ENCODE assay signal across 9 cellular contexts in genomic region chr16:11560701-11561439, GRCh38. TPM values are rescaled to one million over a fixed set of nuclear protein-coding genes. Genes with fewer than 3 reads are reported as not detected.
A peak's percentile ranks its signal among the peaks of the same experiment; 100 is the strongest.
DNase-seq lines count a peak whose midpoint lies in the region; ATAC-seq and TF ChIP-seq lines count a peak whose summit lies in the region.
"Had no signal": no experiment of that assay in that cellular context is flagged by ENCODE, and none has a peak within 500 bp of the region (broad histone marks: within the 10 kb centered on the region; RNA-seq: fewer than 3 reads in every experiment).

No MANE protein-coding gene starts in this region.

- peak overlapping the region; percentile 53 to 64 for H3K27ac ChIP-seq in liver (ENCODE audit: low read depth in 1 of 2, low read length in 2 of 2)
- H3K27ac ChIP-seq: KMS-11 had no signal

- H3K36me3 ChIP-seq in adipocyte (ENCODE audit: control insufficient read depth, insufficient read depth, low read length, severe bottlenecking): peaks cover 7% of the 10 kb centered on the region
- peaks cover 3 to 10% (median 4%) of the 10 kb centered on the region in 4 donors for H3K36me3 ChIP-seq in liver (ENCODE audit: control insufficient read depth in 4 of 4, insufficient read depth in 3 of 4, low read depth in 1 of 4, low read length in 3 of 4)

- no peak overlapping the region for H3K4me3 Mint-ChIP-seq in stimulated activated naive B cell treated with anti-CD40 and anti-IgM and Interleukin-4, amounts not matched to agents 10 μg/mL and 1 μg/mL and 100 μg/mL, for 72 hours

- H3K9ac ChIP-seq in adipocyte (ENCODE audit: low read length) (no peak overlapping the region), liver (ENCODE audit: low read depth in 1 of 2, low read length in 2 of 2) (no peak overlapping the region)
- H3K9ac ChIP-seq: KMS-11 had no signal

- H3K9me3 ChIP-seq in adipocyte (ENCODE audit: control insufficient read depth, low read length): peaks cover 8% of the 10 kb centered on the region
- H3K9me3 ChIP-seq in liver (ENCODE audit: control insufficient read depth in 4 of 4, low read length in 3 of 4): peaks cover 0 to 2% (median 0%) of the 10 kb centered on the region in 4 donors

- H3K9me3 Mint-ChIP-seq in stimulated activated naive B cell treated with anti-CD40 and anti-IgM and Interleukin-4, amounts not matched to agents 10 μg/mL and 1 μg/mL and 100 μg/mL, for 72 hours: peaks cover 3 to 4% of the 10 kb centered on the region in 2 donors

- WGBS in liver: 67% methylated on average over 19 of the region's 19 CpGs

- H3K27ac Mint-ChIP-seq in stimulated activated naive B cell treated with anti-CD40 and anti-IgM and Interleukin-4, amounts not matched to agents 10 μg/mL and 1 μg/mL and 100 μg/mL, for 72 hours: no peak overlapping the region

- no peak overlapping the region for H3K4me3 ChIP-seq in adipocyte (ENCODE audit: low read length)
- H3K4me3 ChIP-seq in liver (ENCODE audit: low read depth in 1 of 3, low read length in 3 of 3): no peak overlapping the region

- peaks cover 25 to 56% of the 10 kb centered on the region in 2 donors for H3K36me3 Mint-ChIP-seq in stimulated activated naive B cell treated with anti-CD40 and anti-IgM and Interleukin-4, amounts not matched to agents 10 μg/mL and 1 μg/mL and 100 μg/mL, for 72 hours

- H3K4me1 ChIP-seq in adipocyte (ENCODE audit: control insufficient read depth, insufficient read depth, low read length): peaks cover 5% of the 10 kb centered on the region
- H3K4me1 ChIP-seq in liver (ENCODE audit: control insufficient read depth in 4 of 4, insufficient read depth in 4 of 4, low read length in 3 of 4): peaks cover 2 to 22% (median 16%) of the 10 kb centered on the region in 4 donors

- no peak for TF ChIP-seq RAD21 in liver (IDR thresholded peaks at IDR 0.05)

- no peak for TF ChIP-seq CTCF in liver (IDR thresholded peaks at IDR 0.05; ENCODE audit: low read depth, low read length, missing input control)

- peaks cover 25 to 49% of the 10 kb centered on the region in 2 donors for H3K4me1 Mint-ChIP-seq in stimulated activated naive B cell treated with anti-CD40 and anti-IgM and Interleukin-4, amounts not matched to agents 10 μg/mL and 1 μg/mL and 100 μg/mL, for 72 hours

- no peaks in the 10 kb centered on the region for H3K27me3 Mint-ChIP-seq in stimulated activated naive B cell treated with anti-CD40 and anti-IgM and Interleukin-4, amounts not matched to agents 10 μg/mL and 1 μg/mL and 100 μg/mL, for 72 hours

- peak; percentile 41 to 52 for ATAC-seq in stimulated activated naive B cell treated with anti-CD40 and anti-IgM and Interleukin-4, amounts not matched to agents 10 μg/mL and 1 μg/mL and 100 μg/mL, for 72 hours (replicated peaks)
- ATAC-seq in GM19351 (IDR thresholded peaks at IDR 0.05; ENCODE audit: unreplicated experiment): no peak
- ATAC-seq in GM18867 (IDR thresholded peaks at IDR 0.05; ENCODE audit: unreplicated experiment): no peak
- ATAC-seq in GM19452 (IDR thresholded peaks at IDR 0.05; ENCODE audit: unreplicated experiment): no peak

- DNase-seq in T-helper 1 cell: peak; percentile 34 to 86 (median 63)
- peak; percentile 40 for DNase-seq in adipocyte (ENCODE audit: low read depth)
- no peak for DNase-seq in stimulated activated naive B cell treated with anti-CD40 and anti-IgM and Interleukin-4, amounts not matched to agents 10 μg/mL and 1 μg/mL and 100 μg/mL, for 72 hours
- no peak for DNase-seq in AG08396 (ENCODE audit: low spot score)

- H3K27me3 ChIP-seq in adipocyte (replicated peaks; ENCODE audit: control insufficient read depth, insufficient read depth, low read length) (no peaks in the 10 kb centered on the region), liver (ENCODE audit: control insufficient read depth in 4 of 4, insufficient read depth in 4 of 4, low read length in 3 of 4) (no peaks in the 10 kb centered on the region)

TF ChIP-seq in liver, 16 proteins besides CTCF, POLR2A, EP300 and RAD21:
- peak; percentile 70 for TF ChIP-seq SP1 (IDR thresholded peaks at IDR 0.05)
- TF ChIP-seq EGR1 (IDR thresholded peaks at IDR 0.05; ENCODE audit: low read depth in 2 of 2): no peak
- TF ChIP-seq FOXA2 (IDR thresholded peaks at IDR 0.05): no peak
- TF ChIP-seq REST (IDR thresholded peaks at IDR 0.05): no peak
- TF ChIP-seq NR2F2 (IDR thresholded peaks at IDR 0.05): peak; percentile 99
- peak; percentile 51 to 67 for TF ChIP-seq RXRA (IDR thresholded peaks at IDR 0.05)
- TF ChIP-seq JUND (IDR thresholded peaks at IDR 0.05): no peak

RNA-seq across cellular contexts. Expression of gene LITAF, which starts 25.8 kb away (rescaled TPM):
- total RNA-seq in liver: 10 to 100 TPM in 1 of 2 donors, 1 to 10 TPM in 1; 5.2 to 14.0 TPM
- 10 to 100 TPM; 58.1 to 65.2 TPM for polyA plus RNA-seq in liver

Comparison
In these comparisons a context has a peak if more than half of its experiments do, and no peak if none do; other contexts are left out.
1. DNase-seq: peak in T-helper 1 cell (5 of 5) and adipocyte (single experiment); none in stimulated activated naive B cell treated with anti-CD40 and anti-IgM and Interleukin-4, amounts not matched to agents 10 μg/mL and 1 μg/mL and 100 μg/mL, for 72 hours (single experiment) and AG08396 (single experiment).
2. ATAC-seq: peak in stimulated activated naive B cell treated with anti-CD40 and anti-IgM and Interleukin-4, amounts not matched to agents 10 μg/mL and 1 μg/mL and 100 μg/mL, for 72 hours (2 of 2); none in GM19351 (single experiment), GM18867 (single experiment) and GM19452 (single experiment).